Comparison of ENCODE assay signal across 19 cellular contexts in the genomic region with DNA sequence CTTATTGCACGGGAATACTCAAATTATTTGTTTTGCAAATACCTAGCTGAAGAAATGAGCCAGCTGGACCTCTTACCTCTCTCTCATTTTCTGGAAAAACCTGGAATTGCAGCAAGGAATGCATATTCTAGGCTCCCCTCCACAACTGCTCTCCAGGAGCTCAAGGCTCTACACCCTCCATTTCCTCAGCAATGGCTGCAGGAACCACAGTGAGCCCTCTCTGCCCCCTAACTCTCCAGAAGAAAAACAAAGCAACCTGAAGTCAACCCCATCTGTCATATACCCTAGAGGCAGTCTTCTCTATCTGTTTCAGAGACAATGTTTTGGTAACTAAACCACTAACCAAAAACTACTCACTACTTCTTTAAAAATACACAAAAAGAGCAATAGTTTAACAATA.
DNase-seq lines count a peak whose midpoint lies in the region; ATAC-seq, FAIRE-seq and TF ChIP-seq lines count a peak whose summit lies in the region.
"Had no signal": no experiment of that assay in that cellular context is flagged by ENCODE, and none has a peak within 500 bp of the region (broad histone marks: within the 10 kb centered on the region; RNA-seq: fewer than 3 reads in every experiment).

No MANE protein-coding gene starts in this region.

- POLR2A ChIA-PET in K562 (lab: Yijun Ruan, JAX), result interaction anchor here (0.7 kb wide), 1 partner anchor 209 kb away, joined by 3 read pairs; no protein-coding TSS in a partner anchor

- H4K20me1 ChIP-seq in GM23338 (replicated peaks; ENCODE audit: insufficient read depth) (no peaks in the 10 kb centered on the region), K562 (replicated peaks; ENCODE audit: control insufficient read depth, insufficient read depth, low read length) (no peaks in the 10 kb centered on the region)

- H3K9me3 Mint-ChIP-seq in GM23338 (no peaks in the 10 kb centered on the region), osteocyte (ENCODE audit: unreplicated experiment) (peaks cover 3% of the 10 kb centered on the region)
- H3K9me3 Mint-ChIP-seq in activated T-cell treated with anti-CD3 and anti-CD28 coated beads, Interleukin-2, amount 50 U/mL, for 24 hours, result no peaks in the 10 kb centered on the region
- H3K9me3 Mint-ChIP-seq: HFFc6 had no signal

- no peak for TF ChIP-seq RAD21 in K562 (CRISPR knock-in tag; conservative IDR thresholded peaks at IDR 0.05 in 1 of 2, IDR thresholded peaks at IDR 0.05 in 1 of 2)

- H3K27ac ChIP-seq in GM23338 (ENCODE audit: low read depth) (0 out of 2 replicates have a peak overlapping the region, but pooled peaks have one; percentile 10), K562 (ENCODE audit: extremely low read depth, low read depth, low read length) (no peak overlapping the region)
- H3K27ac ChIP-seq: HL-60 had no signal

- no peak overlapping the region for H3K4me3 Mint-ChIP-seq in GM23338
- no peak overlapping the region for H3K4me3 Mint-ChIP-seq in osteocyte (ENCODE audit: unreplicated experiment)
- no peak overlapping the region for H3K4me3 Mint-ChIP-seq in activated T-cell treated with anti-CD3 and anti-CD28 coated beads, Interleukin-2, amount 50 U/mL, for 24 hours
- H3K4me3 Mint-ChIP-seq: CD4-positive, CD25-positive, alpha-beta regulatory T cell; CD8-positive, alpha-beta memory T cell; HFFc6 had no signal

- in situ Hi-C loops in K562 (cut with MboI), result no loop called here

- H2AFZ ChIP-seq in GM23338, result no peak overlapping the region
- no peak overlapping the region for H2AFZ ChIP-seq in K562 (ENCODE audit: low read depth, low read length)

- H3K9me3 ChIP-seq in K562 (replicated peaks; ENCODE audit: control insufficient read depth, insufficient read depth, low read depth, low read length), result no peaks in the 10 kb centered on the region
- H3K9me3 ChIP-seq: BE2C, Caco-2 had no signal

- H3K9ac ChIP-seq in K562 (ENCODE audit: insufficient read depth in 1 of 2, low read depth in 2 of 2, low read length in 2 of 2), result no peak overlapping the region

- no peaks in the 10 kb centered on the region for H3K27me3 ChIP-seq in GM23338 (ENCODE audit: insufficient read depth)
- no peaks in the 10 kb centered on the region for H3K27me3 ChIP-seq in K562 (ENCODE audit: control insufficient read depth in 2 of 2, insufficient read depth in 2 of 2, low read length in 2 of 2)

- no peak overlapping the region for H3K4me2 ChIP-seq in GM23338
- H3K4me2 ChIP-seq in K562 (ENCODE audit: insufficient read depth, low read length), result no peak overlapping the region

- H3K36me3 Mint-ChIP-seq in GM23338 (ENCODE audit: low read depth) (no peaks in the 10 kb centered on the region), osteocyte (ENCODE audit: unreplicated experiment) (no peaks in the 10 kb centered on the region)
- H3K36me3 Mint-ChIP-seq in activated T-cell treated with anti-CD3 and anti-CD28 coated beads, Interleukin-2, amount 50 U/mL, for 24 hours (ENCODE audit: low read depth), result no peaks in the 10 kb centered on the region
- H3K36me3 Mint-ChIP-seq: CD4-positive, CD25-positive, alpha-beta regulatory T cell; CD8-positive, alpha-beta memory T cell had no signal

- 57% methylated on average over 1 of the region's 1 CpG for WGBS in K562 (ENCODE audit: insufficient coverage, low coverage, missing lambda C conversion rate)

- intact Hi-C loops in K562 (cut with micrococcal nuclease), result no loop called here

- no peaks in the 10 kb centered on the region for H3K36me3 ChIP-seq in GM23338 (ENCODE audit: insufficient read depth)
- no peaks in the 10 kb centered on the region for H3K36me3 ChIP-seq in K562 (ENCODE audit: control insufficient read depth, insufficient read depth, low read length)
- H3K36me3 ChIP-seq: BE2C had no signal

- CTCF ChIA-PET in K562 (lab: Yijun Ruan, JAX; ENCODE audit: low intra/inter-chr PET ratio), result no interaction called here

- H3K4me3 ChIP-seq in GM23338, result no peak overlapping the region
- no peak overlapping the region for H3K4me3 ChIP-seq in K562

- no peaks in the 10 kb centered on the region for H3K9me1 ChIP-seq in K562 (ENCODE audit: control insufficient read depth, insufficient read depth, low read length)

- H3F3A ChIP-seq in GM23338 (replicated peaks; ENCODE audit: low read depth), result no peaks in the 10 kb centered on the region

- FAIRE-seq in K562 (lab: Jason Lieb, UNC), result no peak
- FAIRE-seq: D721Med, H54 had no signal

- ATAC-seq in GM23338 (peak; percentile 58; the same call in 2 of the 3 replicates), K562 (peak; percentile 41; the same call in 1 of the 3 replicates), GM19328 (IDR thresholded peaks at IDR 0.05; ENCODE audit: unreplicated experiment) (no peak)

- TF ChIP-seq CTCF in GM23338 (conservative IDR thresholded peaks at IDR 0.05; ENCODE audit: low read depth in 2 of 2), result no peak
- no peak for TF ChIP-seq CTCF in K562 (IDR thresholded peaks at IDR 0.05 in 2 of 3, conservative IDR thresholded peaks at IDR 0.05 in 1 of 3; ENCODE audit: insufficient read depth in 2 of 3, low read depth in 1 of 3, low read length in 3 of 3)
- no peak for TF ChIP-seq CTCF in osteocyte (IDR thresholded peaks at IDR 0.05)

- H3K4me1 ChIP-seq in GM23338 (ENCODE audit: insufficient read depth) (peaks cover 14% of the 10 kb centered on the region), K562 (replicated peaks in 1 of 2; ENCODE audit: control insufficient read depth in 2 of 2, insufficient read depth in 2 of 2, low read length in 2 of 2) (no peaks in the 10 kb centered on the region)
- H3K4me1 ChIP-seq: BE2C had no signal

- peak overlapping the region; percentile 21; the same call in 1 of the 2 replicates for H3K27ac Mint-ChIP-seq in GM23338
- H3K27ac Mint-ChIP-seq in osteocyte (ENCODE audit: unreplicated experiment), result peak overlapping the region; percentile 36
- H3K27ac Mint-ChIP-seq in activated T-cell treated with anti-CD3 and anti-CD28 coated beads, Interleukin-2, amount 50 U/mL, for 24 hours, result no peak overlapping the region
- H3K27ac Mint-ChIP-seq: CD4-positive, CD25-positive, alpha-beta regulatory T cell; CD8-positive, alpha-beta memory T cell; HFFc6 had no signal

- TF ChIP-seq POLR2A in K562 (conservative IDR thresholded peaks at IDR 0.05), result no peak

- H3K9me2 ChIP-seq in GM23338 (ENCODE audit: insufficient read depth), result no peaks in the 10 kb centered on the region

- no peaks in the 10 kb centered on the region for H3K27me3 Mint-ChIP-seq in GM23338 (ENCODE audit: insufficient read depth, low read depth, poor library complexity)
- H3K27me3 Mint-ChIP-seq in osteocyte (ENCODE audit: unreplicated experiment), result no peaks in the 10 kb centered on the region
- no peaks in the 10 kb centered on the region for H3K27me3 Mint-ChIP-seq in activated T-cell treated with anti-CD3 and anti-CD28 coated beads, Interleukin-2, amount 50 U/mL, for 24 hours
- H3K27me3 Mint-ChIP-seq: CD4-positive, CD25-positive, alpha-beta regulatory T cell; CD8-positive, alpha-beta memory T cell had no signal

- H3K79me2 ChIP-seq in GM23338 (replicated peaks; ENCODE audit: insufficient read depth), result no peaks in the 10 kb centered on the region
- H3K79me2 ChIP-seq in K562 (ENCODE audit: control insufficient read depth, insufficient read depth, low read length), result peaks cover 8% of the 10 kb centered on the region; the same call in 1 of the 3 replicates

- TF ChIP-seq EP300 in K562 (IDR thresholded peaks at IDR 0.05; ENCODE audit: low read length), result no peak

- BruUV-seq in K562 (replicated peaks; lab: Mats Ljungman, UMichigan), result no TSS peak

- DNase-seq in GM23338 (ENCODE audit: low spot score), result peak; percentile 13
- DNase-seq in M059J (ENCODE audit: low read depth), result peak; percentile 25
- DNase-seq in K562 (ENCODE audit: extremely low read depth in 1 of 4, low spot score in 3 of 4), result no peak
- DNase-seq in osteocyte (ENCODE audit: extremely low spot score, unreplicated experiment), result no peak
- no peak for DNase-seq in putamen (ENCODE audit: low spot score)
- DNase-seq in activated T-cell treated with anti-CD3 and anti-CD28 coated beads, Interleukin-2, amount 50 U/mL, for 24 hours, result no peak
- DNase-seq: BE2C; C1 segment of cervical spinal cord; Caco-2; CD4-positive, CD25-positive, alpha-beta regulatory T cell; CD8-positive, alpha-beta memory T cell; GDM1; HCEC 1CT; HFFc6; KBM-7 had no signal

- peaks cover 20% of the 10 kb centered on the region for H3K4me1 Mint-ChIP-seq in GM23338
- peaks cover 43% of the 10 kb centered on the region for H3K4me1 Mint-ChIP-seq in osteocyte (ENCODE audit: unreplicated experiment)
- H3K4me1 Mint-ChIP-seq in activated T-cell treated with anti-CD3 and anti-CD28 coated beads, Interleukin-2, amount 50 U/mL, for 24 hours (ENCODE audit: low read depth), result no peaks in the 10 kb centered on the region
- H3K4me1 Mint-ChIP-seq: CD4-positive, CD25-positive, alpha-beta regulatory T cell; CD8-positive, alpha-beta memory T cell had no signal

TF ChIP-seq in GM23338, 12 proteins besides CTCF, POLR2A, EP300 and RAD21 (continues in another document):
- TF ChIP-seq ZNF114 (CRISPR knock-in tag; IDR thresholded peaks at IDR 0.05), result no peak

TF ChIP-seq in K562, 482 proteins besides CTCF, POLR2A, EP300 and RAD21 (continues in another document):
- TF ChIP-seq RFX7 (CRISPR knock-in tag; IDR thresholded peaks at IDR 0.05) (no peak), ZNF445 (CRISPR knock-in tag; IDR thresholded peaks at IDR 0.05; ENCODE audit: low read depth) (no peak)

Comparison
In these comparisons a context has a peak if more than half of its experiments do, and no peak if none do; other contexts are left out.
1. DNase-seq: peak in GM23338 (single experiment) and M059J (single experiment); none in K562 (0 of 4), osteocyte (single experiment), putamen (single experiment) and activated T-cell treated with anti-CD3 and anti-CD28 coated beads, Interleukin-2, amount 50 U/mL, for 24 hours (single experiment).